8 cellular contexts compared by ENCODE assay signal in genomic region chr1:212791676-212792395, GRCh38. TPM values are rescaled to one million over a fixed set of nuclear protein-coding genes. Genes with fewer than 3 reads are reported as not detected.
DNase-seq lines count a peak whose midpoint lies in the region; ATAC-seq lines count a peak whose summit lies in the region.

NSL1 (minus strand) TSS chr1:212791777; CDS start chr1:212791763, 14 bp downstream.
TATDN3 (plus strand) TSS chr1:212791894; CDS start chr1:212791922, 28 bp downstream.

- H3K4me3 ChIP-seq in BLaER1 treated with 17β-estradiol and CSF1 and Interleukin-3, amounts not matched to agents 10 nM and 100 nM: peak within 1 kb of the TSS; percentile 76 to 87 (median 82)

- peaks cover 3% of the 10 kb centered on the region for H3K9me3 Mint-ChIP-seq in activated CD4-positive, alpha-beta T cell treated with anti-CD3 and anti-CD28 coated beads, Interleukin-2, amount 10 ng/mL, durations not matched to agents 7 days and 5 days

- POLR2A ChIA-PET in activated CD4-positive, alpha-beta T cell treated with anti-CD3 and anti-CD28 coated beads, Interleukin-2, amount 10 ng/mL, durations not matched to agents 7 days and 5 days (lab: Charles Lee): interaction anchor here (0.7 kb wide), 1 partner anchor 121 kb away, joined by 4 read pairs; no protein-coding TSS in a partner anchor

- H3K9me3 ChIP-seq in BLaER1 treated with 17β-estradiol and CSF1 and Interleukin-3, amounts not matched to agents 10 nM and 100 nM (replicated peaks in 1 of 11): no peaks in the 10 kb centered on the region

- H3K27me3 Mint-ChIP-seq in activated CD4-positive, alpha-beta T cell treated with anti-CD3 and anti-CD28 coated beads, Interleukin-2, amount 10 ng/mL, durations not matched to agents 7 days and 5 days: no peaks in the 10 kb centered on the region

- peak within 1 kb of the TSS; percentile 99 for H3K27ac Mint-ChIP-seq in activated CD4-positive, alpha-beta T cell treated with anti-CD3 and anti-CD28 coated beads, Interleukin-2, amount 10 ng/mL, durations not matched to agents 7 days and 5 days

- peak within 1 kb of the TSS; percentile 89 to 96 (median 93) for H3K27ac ChIP-seq in BLaER1 treated with 17β-estradiol and CSF1 and Interleukin-3, amounts not matched to agents 10 nM and 100 nM

- no peaks in the 10 kb centered on the region for H4K20me1 ChIP-seq in BLaER1 treated with 17β-estradiol and CSF1 and Interleukin-3, amounts not matched to agents 10 nM and 100 nM

- peaks cover 44 to 67% (median 56%) of the 10 kb centered on the region in 10 experiments for H3K4me1 ChIP-seq in BLaER1 treated with 17β-estradiol and CSF1 and Interleukin-3, amounts not matched to agents 10 nM and 100 nM

- H3K4me1 Mint-ChIP-seq in activated CD4-positive, alpha-beta T cell treated with anti-CD3 and anti-CD28 coated beads, Interleukin-2, amount 10 ng/mL, durations not matched to agents 7 days and 5 days: peaks cover 41% of the 10 kb centered on the region

- H3K36me3 Mint-ChIP-seq in activated CD4-positive, alpha-beta T cell treated with anti-CD3 and anti-CD28 coated beads, Interleukin-2, amount 10 ng/mL, durations not matched to agents 7 days and 5 days (ENCODE audit: low read depth): peaks cover 29% of the 10 kb centered on the region

- H3K4me3 Mint-ChIP-seq in activated CD4-positive, alpha-beta T cell treated with anti-CD3 and anti-CD28 coated beads, Interleukin-2, amount 10 ng/mL, durations not matched to agents 7 days and 5 days: peak within 1 kb of the TSS; percentile 99

- CTCF ChIA-PET in activated CD4-positive, alpha-beta T cell treated with anti-CD3 and anti-CD28 coated beads, Interleukin-2, amount 10 ng/mL, durations not matched to agents 7 days and 5 days (lab: Charles Lee): interaction anchor here (0.6 to 1.4 kb wide), 6 partner anchors 50 to 315 kb away, joined by 3 to 7 read pairs (median 3); no protein-coding TSS in a partner anchor

- H3K36me3 ChIP-seq in BLaER1 treated with 17β-estradiol and CSF1 and Interleukin-3, amounts not matched to agents 10 nM and 100 nM: peaks cover 15 to 30% (median 24%) of the 10 kb centered on the region in 11 experiments

- H3K9ac ChIP-seq in BLaER1 treated with 17β-estradiol and CSF1 and Interleukin-3, amounts not matched to agents 10 nM and 100 nM: peak within 1 kb of the TSS; percentile 90 to 96 (median 94)

- H3K27me3 ChIP-seq in BLaER1 treated with 17β-estradiol and CSF1 and Interleukin-3, amounts not matched to agents 10 nM and 100 nM: no peaks in the 10 kb centered on the region

- peak within 1 kb of the TSS; percentile 88 to 97 (median 93) for H3K4me2 ChIP-seq in BLaER1 treated with 17β-estradiol and CSF1 and Interleukin-3, amounts not matched to agents 10 nM and 100 nM

- ATAC-seq in GM19328 (IDR thresholded peaks at IDR 0.05; ENCODE audit: unreplicated experiment): peak; percentile 58
- peak; percentile 40 for ATAC-seq in HG03469 (IDR thresholded peaks at IDR 0.05; ENCODE audit: unreplicated experiment)

- peak; percentile 55 to 91 for DNase-seq in NCI-H526 (lab: John Stamatoyannopoulos, UW)
- peak; percentile 92 for DNase-seq in activated CD4-positive, alpha-beta T cell treated with anti-CD3 and anti-CD28 coated beads, Interleukin-2, amount 10 ng/mL, durations not matched to agents 7 days and 5 days
- peak; percentile 58 for DNase-seq in cortex of kidney (lab: John Stamatoyannopoulos, UW)
- peak; percentile 98 for DNase-seq in left kidney (ENCODE audit: low read depth, low spot score)
- DNase-seq in stimulated activated CD4-positive, alpha-beta T cell treated with anti-CD3 and anti-CD28 coated beads, Interleukin-1b, Interleukin-23, amount 100 ng/mL, for 48 hours: peak; percentile 93

RNA-seq across cellular contexts. Expression of gene NSL1, which starts in this region (rescaled TPM):
- total RNA-seq in activated CD4-positive, alpha-beta T cell treated with anti-CD3 and anti-CD28 coated beads, Interleukin-2, amount 10 ng/mL, durations not matched to agents 7 days and 5 days: 10 to 100 TPM; 42.8 to 46.0 TPM

RNA-seq across cellular contexts. Expression of gene TATDN3, which starts in this region (rescaled TPM):
- 10 to 100 TPM; 15.3 to 17.4 TPM for total RNA-seq in activated CD4-positive, alpha-beta T cell treated with anti-CD3 and anti-CD28 coated beads, Interleukin-2, amount 10 ng/mL, durations not matched to agents 7 days and 5 days

Comparison
In these comparisons a context has a peak if more than half of its experiments do, and no peak if none do; other contexts are left out.
1. Peak in every context shown above with its lines: DNase-seq, ATAC-seq, H3K4me3 ChIP-seq and H3K27ac ChIP-seq.